ENCODE assay signal across 20 cellular contexts in the genomic region with DNA sequence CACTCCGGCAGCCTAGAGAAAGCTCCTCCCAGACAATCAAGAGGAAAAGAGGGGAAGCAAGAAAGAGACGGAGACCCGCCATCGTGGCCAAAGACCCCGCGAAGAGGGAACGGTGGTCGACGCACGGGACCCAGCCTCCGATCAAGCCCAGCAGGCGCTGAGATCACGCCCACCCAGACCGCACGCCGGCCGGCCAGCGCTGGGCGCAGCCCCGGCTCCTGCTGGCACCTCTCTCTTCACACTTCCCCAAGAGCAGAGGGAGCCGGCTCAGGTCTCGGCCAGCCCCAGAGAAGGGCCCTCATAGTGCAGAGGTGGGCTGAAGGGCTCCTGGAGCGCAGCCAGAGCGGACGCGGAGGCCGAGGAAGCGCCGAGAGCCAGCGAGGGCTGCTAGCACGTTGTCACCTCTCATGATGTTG.
"Had no signal": no experiment of that assay in that cellular context is flagged by ENCODE, and none has a peak within 500 bp of the region (broad histone marks: within the 10 kb centered on the region; RNA-seq: fewer than 3 reads in every experiment).

No MANE protein-coding gene starts in this region.

- H3K9me3 ChIP-seq: colonic mucosa, mucosa of descending colon, ovary, right atrium auricular region, sigmoid colon had no signal

- DNase-seq: colonic mucosa; effector CD8-positive, alpha-beta T cell; foreskin melanocyte; head of caudate nucleus; hippocampal formation; mammary epithelial cell; mucosa of descending colon; nucleus accumbens; ovary; sigmoid colon; stimulated activated CD4-positive, alpha-beta T cell treated with anti-CD3 and anti-CD28 coated beads, Interleukin-12 subunit alpha, Interleukin-12 subunit beta, amount 100 ng/mL, for 4 hours; stimulated activated naive CD4-positive, alpha-beta T cell; stomach; substantia nigra; trophoblast cell had no signal

- H3K27ac Mint-ChIP-seq: naive thymus-derived CD8-positive, alpha-beta T cell had no signal

- H3K27ac ChIP-seq: colonic mucosa, ovary, right atrium auricular region, sigmoid colon, skin epidermis, stomach had no signal

- H3K4me1 Mint-ChIP-seq: naive thymus-derived CD8-positive, alpha-beta T cell had no signal

- H3K4me3 Mint-ChIP-seq: naive thymus-derived CD8-positive, alpha-beta T cell; neural crest cell had no signal

- H3K36me3 Mint-ChIP-seq: naive thymus-derived CD8-positive, alpha-beta T cell had no signal

- H3K4me3 ChIP-seq: colonic mucosa, mucosa of descending colon, ovary, right atrium auricular region, sigmoid colon, skin epidermis, stomach had no signal

- H3K27me3 ChIP-seq: colonic mucosa, ovary, right atrium auricular region, sigmoid colon, stomach had no signal

- H3K4me1 ChIP-seq: colonic mucosa, right atrium auricular region, sigmoid colon, stomach had no signal

- ATAC-seq: left lobe of liver; mucosa of descending colon; naive thymus-derived CD8-positive, alpha-beta T cell had no signal

- H3K36me3 ChIP-seq: colonic mucosa, ovary, right atrium auricular region, sigmoid colon, stomach had no signal
